In the genomic region with DNA sequence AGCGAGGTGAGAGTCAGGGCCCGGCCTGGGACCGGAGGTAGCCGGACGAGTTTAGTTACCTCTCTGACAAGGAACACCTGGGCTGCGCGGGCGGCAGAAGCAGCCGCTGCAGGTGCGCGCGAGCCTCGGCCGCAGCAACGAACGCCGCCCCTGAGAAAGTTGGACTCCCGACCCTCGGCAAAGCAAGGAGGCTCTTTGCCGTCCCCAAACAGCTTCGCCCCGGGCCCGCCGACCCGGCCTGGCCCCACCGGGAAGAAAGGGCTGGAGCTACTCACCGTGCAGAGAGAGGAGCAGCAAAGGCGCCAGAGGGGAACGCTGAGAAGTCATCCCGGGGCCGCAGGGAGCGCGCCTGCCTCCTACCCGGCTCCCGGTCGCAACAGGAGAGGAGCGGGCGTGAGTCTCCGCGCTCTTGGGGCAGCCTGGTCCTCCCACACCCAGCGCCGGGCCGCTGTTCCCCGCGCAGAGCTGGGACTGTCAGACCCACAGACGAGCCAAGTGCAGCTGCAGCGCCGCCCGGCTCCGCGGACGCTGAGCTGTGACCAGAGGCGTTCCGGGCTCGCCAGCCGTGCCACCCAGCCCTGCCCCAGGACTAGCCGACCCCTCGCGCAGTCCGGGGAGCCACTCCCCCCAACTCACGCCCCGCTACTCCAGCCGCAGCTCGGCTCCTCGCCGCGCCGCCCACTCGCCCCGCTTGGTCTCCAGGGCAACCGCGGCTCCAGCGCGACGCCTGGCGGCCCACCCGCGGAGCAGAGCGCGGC, we compare ENCODE assay signal across 8 cellular contexts. TPM values are rescaled to one million over a fixed set of nuclear protein-coding genes. Genes with fewer than 3 reads are reported as not detected.
DNase-seq lines count a peak whose midpoint lies in the region; ATAC-seq and TF ChIP-seq lines count a peak whose summit lies in the region.

IGSF11 (minus strand) TSS at position 591 of the 758 bp plus-strand sequence; CDS start at position 327, 264 bp downstream.

- H3K27me3 ChIP-seq in DOHH2 (ENCODE audit: control insufficient read depth, low read length) (peaks cover 48% of the 10 kb centered on the region), heart right ventricle (peaks cover 0 to 67% (median 47%) of the 10 kb centered on the region in 7 donors), prostate gland (replicated peaks; ENCODE audit: insufficient read depth) (peaks cover under 1% of the 10 kb centered on the region), upper lobe of right lung (peaks cover 47% of the 10 kb centered on the region)

- H3K4me1 Mint-ChIP-seq in activated naive CD8-positive, alpha-beta T cell treated with anti-CD3 and anti-CD28 coated beads, Interleukin-2, amount 10 ng/mL, durations not matched to agents 7 days and 5 days: peaks cover 4% of the 10 kb centered on the region

- POLR2A ChIA-PET in activated naive CD8-positive, alpha-beta T cell treated with anti-CD3 and anti-CD28 coated beads, Interleukin-2, amount 10 ng/mL, durations not matched to agents 7 days and 5 days (lab: Charles Lee): interaction anchor here (0.8 to 2.7 kb wide), 6 partner anchors 54 to 207 kb away, joined by 3 to 21 read pairs (median 6); partner anchors contain the start of gene B4GALT4

- H3K27me3 Mint-ChIP-seq in activated naive CD8-positive, alpha-beta T cell treated with anti-CD3 and anti-CD28 coated beads, Interleukin-2, amount 10 ng/mL, durations not matched to agents 7 days and 5 days: peaks cover 57% of the 10 kb centered on the region

- H3K4me2 ChIP-seq in DOHH2 (ENCODE audit: low read length): peak within 1 kb of the TSS; percentile 80

- intact Hi-C loops in heart right ventricle (cut with DNase I) (loop anchor here (1.0 to 10.0 kb wide), 9 partner anchors 60 to 152 kb away; no protein-coding TSS in a partner anchor), prostate gland (cut with DNase I) (loop anchor here (10.0 kb wide), 1 partner anchor 150 kb away; no protein-coding TSS in a partner anchor), upper lobe of right lung (cut with DNase I) (no loop called here)

- H3K4me3 ChIP-seq in DOHH2 (ENCODE audit: low read length) (peak within 1 kb of the TSS; percentile 71), heart right ventricle (peak within 1 kb of the TSS; percentile 36 to 73 (median 64)), prostate gland (peak within 1 kb of the TSS; percentile 43 to 53), upper lobe of right lung (peak within 1 kb of the TSS; percentile 56)
- H3K4me3 ChIP-seq in Jurkat, Clone E6-1 (ENCODE audit: low read length): peak within 1 kb of the TSS; percentile 40

- peak within 1 kb of the TSS; percentile 90 for H3K4me3 Mint-ChIP-seq in activated naive CD8-positive, alpha-beta T cell treated with anti-CD3 and anti-CD28 coated beads, Interleukin-2, amount 10 ng/mL, durations not matched to agents 7 days and 5 days

- ATAC-seq in GM21576 (IDR thresholded peaks at IDR 0.05; ENCODE audit: unreplicated experiment): peak; percentile 95
- ATAC-seq in activated naive CD8-positive, alpha-beta T cell treated with anti-CD3 and anti-CD28 coated beads, Interleukin-2, amount 10 ng/mL, durations not matched to agents 7 days and 5 days (ENCODE audit: low read depth): peak; percentile 92
- peak; percentile 89 to 98 (median 93) for ATAC-seq in heart right ventricle
- ATAC-seq in upper lobe of right lung: peak; percentile 94

- no peak for TF ChIP-seq POLR2A in prostate gland (IDR thresholded peaks at IDR 0.05)

- no peaks in the 10 kb centered on the region for H3K79me2 ChIP-seq in DOHH2 (ENCODE audit: control insufficient read depth, low read length)

- H3K4me1 ChIP-seq in DOHH2 (ENCODE audit: control insufficient read depth, low read length) (peaks cover 12% of the 10 kb centered on the region), heart right ventricle (peaks cover 0 to 13% (median 3%) of the 10 kb centered on the region in 9 donors), prostate gland (replicated peaks) (peaks cover 2% of the 10 kb centered on the region), upper lobe of right lung (peaks cover 11% of the 10 kb centered on the region)

- no peaks in the 10 kb centered on the region for H4K20me1 ChIP-seq in DOHH2 (ENCODE audit: control insufficient read depth, insufficient read depth, low read depth, low read length)

- 1% methylated on average over 78 to 80 of the region's 80 CpGs for WGBS in heart right ventricle, 2 donors
- WGBS in prostate gland: 1% methylated on average over 61 of the region's 80 CpGs

- no peaks in the 10 kb centered on the region for H3K36me3 Mint-ChIP-seq in activated naive CD8-positive, alpha-beta T cell treated with anti-CD3 and anti-CD28 coated beads, Interleukin-2, amount 10 ng/mL, durations not matched to agents 7 days and 5 days

- peak within 1 kb of the TSS; percentile 76 for H3K27ac Mint-ChIP-seq in activated naive CD8-positive, alpha-beta T cell treated with anti-CD3 and anti-CD28 coated beads, Interleukin-2, amount 10 ng/mL, durations not matched to agents 7 days and 5 days

- no peaks in the 10 kb centered on the region for H3K9me2 ChIP-seq in DOHH2 (replicated peaks; ENCODE audit: control insufficient read depth, low read length)

- H3F3A ChIP-seq in DOHH2 (ENCODE audit: control insufficient read depth, insufficient read depth): no peaks in the 10 kb centered on the region

- H3K36me3 ChIP-seq in DOHH2 (ENCODE audit: control insufficient read depth, low read length): no peaks in the 10 kb centered on the region
- H3K36me3 ChIP-seq in heart right ventricle: no peaks in the 10 kb centered on the region
- no peaks in the 10 kb centered on the region for H3K36me3 ChIP-seq in prostate gland
- no peaks in the 10 kb centered on the region for H3K36me3 ChIP-seq in upper lobe of right lung

- DNase-seq in Jurkat, Clone E6-1 (ENCODE audit: low read depth, low spot score): peak; percentile 12
- DNase-seq in SKM-1 (lab: John Stamatoyannopoulos, UW; ENCODE audit: unreplicated experiment) (peak; percentile 6), heart right ventricle (peak; percentile 44 to 66), prostate gland (ENCODE audit: low spot score) (peak; percentile 43), upper lobe of right lung (peak; percentile 79)
- DNase-seq in activated naive CD8-positive, alpha-beta T cell treated with anti-CD3 and anti-CD28 coated beads, Interleukin-2, amount 10 ng/mL, durations not matched to agents 7 days and 5 days: peak; percentile 86

- no peaks in the 10 kb centered on the region for H3K9me3 ChIP-seq in DOHH2 (ENCODE audit: control insufficient read depth, insufficient read depth, low read length)
- H3K9me3 ChIP-seq in heart right ventricle: no peaks in the 10 kb centered on the region
- H3K9me3 ChIP-seq in prostate gland: no peaks in the 10 kb centered on the region
- H3K9me3 ChIP-seq in upper lobe of right lung: no peaks in the 10 kb centered on the region

- peak; percentile 54 for TF ChIP-seq CTCF in DOHH2 (IDR thresholded peaks at IDR 0.05; ENCODE audit: low read depth, low read length, poor library complexity, severe bottlenecking)
- peak; percentile 33 to 79 (median 54) for TF ChIP-seq CTCF in heart right ventricle (IDR thresholded peaks at IDR 0.05)
- TF ChIP-seq CTCF in prostate gland (IDR thresholded peaks at IDR 0.05): peak in 3 of 4 experiments; percentile 39 to 58 (median 52)
- TF ChIP-seq CTCF in upper lobe of right lung (IDR thresholded peaks at IDR 0.05): peak; percentile 31

- no peak within 1 kb of the TSS for H3K27ac ChIP-seq in DOHH2 (ENCODE audit: low read depth, low read length)
- peak within 1 kb of the TSS in 1 of 10 donors; percentile 22 for H3K27ac ChIP-seq in heart right ventricle
- peak within 1 kb of the TSS in 1 of 2 donors; percentile 31 for H3K27ac ChIP-seq in prostate gland
- no peak within 1 kb of the TSS for H3K27ac ChIP-seq in upper lobe of right lung

- H3K9me3 Mint-ChIP-seq in activated naive CD8-positive, alpha-beta T cell treated with anti-CD3 and anti-CD28 coated beads, Interleukin-2, amount 10 ng/mL, durations not matched to agents 7 days and 5 days: peaks cover under 1% of the 10 kb centered on the region

RNA-seq across cellular contexts. Expression of gene IGSF11, which starts in this region (rescaled TPM):
- polyA plus RNA-seq in Jurkat, Clone E6-1 (2012; ENCODE audit: insufficient read depth, insufficient read length): not detected
- total RNA-seq in activated naive CD8-positive, alpha-beta T cell treated with anti-CD3 and anti-CD28 coated beads, Interleukin-2, amount 10 ng/mL, durations not matched to agents 7 days and 5 days: 1 to 10 TPM; 1.9 to 2.4 TPM
- total RNA-seq in heart right ventricle (1 to 10 TPM in 6 of 10 donors, under 1 TPM in 4; 0.45 to 6.1 (median 1.6) TPM), prostate gland (10 to 100 TPM in 1 of 2 donors, under 1 TPM in 1; 0.46 to 30.9 TPM), upper lobe of right lung (0.46 TPM)
- polyA plus RNA-seq in heart right ventricle: under 1 TPM; 0.29 to 0.88 TPM

Comparison
In these comparisons a context has a peak if more than half of its experiments do, and no peak if none do; other contexts are left out.
1. Peak in DNase-seq, ATAC-seq and H3K4me3 ChIP-seq in upper lobe of right lung; RNA of the gene not detected or under 1 TPM.
2. DNase-seq: peak in every context shown above with its lines; median percentile 86 in activated naive CD8-positive, alpha-beta T cell treated with anti-CD3 and anti-CD28 coated beads, Interleukin-2, amount 10 ng/mL, durations not matched to agents 7 days and 5 days; 79 in upper lobe of right lung; 55 in heart right ventricle; 43 in prostate gland; 12 in Jurkat, Clone E6-1; 6 in SKM-1.